21 cellular contexts compared by ENCODE assay signal in genomic region chr6:366389-366788, GRCh38. TPM values are rescaled to one million over a fixed set of nuclear protein-coding genes. Genes with fewer than 3 reads are reported as not detected.
"Had no signal": no experiment of that assay in that cellular context is flagged by ENCODE, and none has a peak within 500 bp of the region (broad histone marks: within the 10 kb centered on the region; RNA-seq: fewer than 3 reads in every experiment).

No MANE protein-coding gene starts in this region.

- H3K4me3 ChIP-seq: colonic mucosa, right atrium auricular region, sigmoid colon, tibial artery, upper lobe of left lung, uterus had no signal

- H3K9me3 ChIP-seq: uterus had no signal

- H3K4me1 ChIP-seq: colonic mucosa, right atrium auricular region, sigmoid colon, tibial artery, upper lobe of left lung, uterus had no signal

- H3K36me3 Mint-ChIP-seq: stimulated activated effector memory CD8-positive, alpha-beta T cell treated with anti-CD3 and anti-CD28 coated beads, Interleukin-12 subunit alpha, Interleukin-12 subunit beta, amount 100 ng/mL, for 72 hours had no signal

- H3K27ac ChIP-seq: colonic mucosa, right atrium auricular region, sigmoid colon, tibial artery, upper lobe of left lung, uterus had no signal

- H3K36me3 ChIP-seq: colonic mucosa, right atrium auricular region, sigmoid colon, tibial artery, upper lobe of left lung, uterus had no signal

- ATAC-seq: naive thymus-derived CD8-positive, alpha-beta T cell; stimulated activated effector memory CD8-positive, alpha-beta T cell treated with anti-CD3 and anti-CD28 coated beads, Interleukin-12 subunit alpha, Interleukin-12 subunit beta, amount 100 ng/mL, for 72 hours had no signal

- H3K27ac Mint-ChIP-seq: naive thymus-derived CD8-positive, alpha-beta T cell; stimulated activated effector memory CD8-positive, alpha-beta T cell treated with anti-CD3 and anti-CD28 coated beads, Interleukin-12 subunit alpha, Interleukin-12 subunit beta, amount 100 ng/mL, for 72 hours; stimulated activated naive CD8-positive, alpha-beta T cell treated with anti-CD3 and anti-CD28 coated beads, Interleukin-15, Interleukin-2, amounts not matched to agents 100 ng/mL and 50 ng/mL, for 24 hours had no signal

- H3K4me3 Mint-ChIP-seq: naive thymus-derived CD8-positive, alpha-beta T cell; neural crest cell; stimulated activated effector memory CD8-positive, alpha-beta T cell treated with anti-CD3 and anti-CD28 coated beads, Interleukin-12 subunit alpha, Interleukin-12 subunit beta, amount 100 ng/mL, for 72 hours; stimulated activated naive CD8-positive, alpha-beta T cell treated with anti-CD3 and anti-CD28 coated beads, Interleukin-15, Interleukin-2, amounts not matched to agents 100 ng/mL and 50 ng/mL, for 24 hours had no signal

- H3K4me1 Mint-ChIP-seq: neural crest cell had no signal

- H3K27me3 ChIP-seq: colonic mucosa, upper lobe of left lung had no signal

- DNase-seq: colonic mucosa; dermis blood vessel endothelial cell; erythroblast; foreskin melanocyte; head of caudate nucleus; hippocampal formation; kidney glomerular epithelial cell; naive thymus-derived CD8-positive, alpha-beta T cell; sigmoid colon; small intestine; stimulated activated CD4-positive, alpha-beta T cell treated with anti-CD3 and anti-CD28 coated beads, Interleukin-12 subunit alpha, Interleukin-12 subunit beta, amount 100 ng/mL, for 4 hours; stimulated activated CD8-positive, alpha-beta memory T cell treated with anti-CD3 and anti-CD28 coated beads, Interleukin-4, amount 100 ng/mL, for 48 hours; upper lobe of left lung; uterus had no signal

RNA-seq across cellular contexts. Expression of gene IRF4, which starts 25.2 kb away (rescaled TPM):
- total RNA-seq: dermis blood vessel endothelial cell, lung microvascular endothelial cell, osteocyte had no signal
